In genomic region chr19:39435499-39436349, GRCh38 we compare ENCODE assay signal across 8 cellular contexts. TPM values are rescaled to one million over a fixed set of nuclear protein-coding genes. Genes with fewer than 3 reads are reported as not detected.
A peak's percentile ranks its signal among the peaks of the same experiment; 100 is the strongest.
DNase-seq lines count a peak whose midpoint lies in the region; ATAC-seq, FAIRE-seq and TF ChIP-seq lines count a peak whose summit lies in the region.

TSS of gene RPS16 (minus strand) at chr19:39435949. CDS start at chr19:39435895, 54 bp downstream.

- POLR2A ChIA-PET in WTC11 (lab: Charles Lee), result interaction anchor here (0.6 to 1.8 kb wide), 31 partner anchors 9 to 1060 kb away, joined by 3 to 47 read pairs (median 5); partner anchors contain the start of genes DLL3, MED29, PAF1 and PLEKHG2

- H3K27me3 Mint-ChIP-seq in WTC11 (ENCODE audit: low read depth), result no peaks in the 10 kb centered on the region
- peaks cover 16 to 21% (median 17%) of the 10 kb centered on the region in 3 donors for H3K27me3 Mint-ChIP-seq in immature natural killer cell (ENCODE audit: low read depth in 3 of 3)

- in situ Hi-C loops in GM18951 (cut with MboI; ENCODE audit: low sequenced_read_pairs, unreplicated experiment), result no loop called here

- TF ChIP-seq POLR2A in GM18951 (IDR thresholded peaks at IDR 0.05; ENCODE audit: extremely low read depth, insufficient read depth, insufficient read length), result peak; percentile 98

- FAIRE-seq in bronchial epithelial cell (lab: Jason Lieb, UNC), result no peak

- no peaks in the 10 kb centered on the region for H3K27me3 ChIP-seq in bronchial epithelial cell (ENCODE audit: control insufficient read depth, insufficient read depth, low read length)

- no peak for TF ChIP-seq CTCF in WTC11 (IDR thresholded peaks at IDR 0.05)
- TF ChIP-seq CTCF in bronchial epithelial cell (IDR thresholded peaks at IDR 0.05; ENCODE audit: insufficient read depth, low read length, severe bottlenecking), result no peak

- peak; percentile 87 for ATAC-seq in HG03175 (IDR thresholded peaks at IDR 0.05; ENCODE audit: unreplicated experiment)
- ATAC-seq in WTC11, result peak; percentile 83

- H3K27ac Mint-ChIP-seq in WTC11, result peak within 1 kb of the TSS; percentile 99
- H3K27ac Mint-ChIP-seq in immature natural killer cell, result peak within 1 kb of the TSS; percentile 93 to 99 (median 98)

- H3K4me3 Mint-ChIP-seq in WTC11 (peak within 1 kb of the TSS; percentile 99), immature natural killer cell (peak within 1 kb of the TSS; percentile 93 to 99 (median 95))

- H3K4me3 ChIP-seq in bronchial epithelial cell (ENCODE audit: low read depth, low read length), result peak within 1 kb of the TSS; percentile 96

- H3K9me3 Mint-ChIP-seq in WTC11 (no peaks in the 10 kb centered on the region), immature natural killer cell (no peaks in the 10 kb centered on the region)

- H3K36me3 Mint-ChIP-seq in WTC11 (peaks cover 34% of the 10 kb centered on the region), immature natural killer cell (peaks cover 6 to 24% (median 14%) of the 10 kb centered on the region in 3 donors)

- H3K36me3 ChIP-seq in bronchial epithelial cell (ENCODE audit: control insufficient read depth, insufficient read depth, low read length), result peaks cover 19% of the 10 kb centered on the region

- CTCF ChIA-PET in WTC11 (lab: Charles Lee), result interaction anchor here (0.6 to 2.5 kb wide), 15 partner anchors 10 to 985 kb away, joined by 3 to 16 read pairs (median 4); partner anchors contain the start of genes EID2B, PLEKHG2, SAMD4B and SUPT5H

- peak; percentile 97 for DNase-seq in AG08395 (ENCODE audit: low spot score)
- peak; percentile 100 for DNase-seq in NCI-H345 (lab: John Stamatoyannopoulos, UW)
- peak; percentile 99 for DNase-seq in WTC11 (ENCODE audit: low spot score)
- DNase-seq in bronchial epithelial cell (ENCODE audit: low read depth), result peak; percentile 84
- peak; percentile 99 for DNase-seq in immature natural killer cell
- DNase-seq in smooth muscle cell of the brain vasculature (ENCODE audit: low read depth, low spot score), result peak; percentile 92

- peaks cover 47% of the 10 kb centered on the region for H3K4me1 Mint-ChIP-seq in WTC11
- H3K4me1 Mint-ChIP-seq in immature natural killer cell, result peaks cover 35 to 43% of the 10 kb centered on the region in 2 donors

TF ChIP-seq in WTC11, 78 proteins besides CTCF, POLR2A, EP300 and RAD21 (continues in another document):
- TF ChIP-seq ARID4B (CRISPR knock-in tag; IDR thresholded peaks at IDR 0.05; ENCODE audit: borderline replicate concordance) (no peak; the same call in 1 of the 2 replicates), AR (CRISPR knock-in tag; IDR thresholded peaks at IDR 0.05) (no peak), ZNF121 (CRISPR knock-in tag; IDR thresholded peaks at IDR 0.05) (no peak), SMAD3 (CRISPR knock-in tag; IDR thresholded peaks at IDR 0.05; ENCODE audit: borderline replicate concordance) (peak; percentile 25; the same call in 1 of the 2 replicates), ZNF532 (CRISPR knock-in tag; IDR thresholded peaks at IDR 0.05; ENCODE audit: borderline replicate concordance) (no peak), ZBTB21 (CRISPR knock-in tag; IDR thresholded peaks at IDR 0.05; ENCODE audit: borderline replicate concordance) (peak; percentile 82; the same call in 1 of the 2 replicates)

RNA-seq across cellular contexts. Expression of gene RPS16, which starts in this region (rescaled TPM):
- total RNA-seq in WTC11 (2021) (2,962 to 3,158 TPM (median 2,999 TPM) in 3 replicates), bronchial epithelial cell (75.3 and 94.3 TPM in 2 replicates)
- polyA plus RNA-seq in immature natural killer cell, result 1,000 to 10,000 TPM in 1 of 3 donors, 100 to 1,000 TPM in 2; 733 to 1,627 (median 903) TPM

Comparison
In these comparisons a context has a peak if more than half of its experiments do, and no peak if none do; other contexts are left out.
1. Peak in every context shown above with its lines: DNase-seq, ATAC-seq and H3K4me3 ChIP-seq.
2. RNA of gene RPS16 (total RNA-seq): 2,962 to 3,158 TPM in WTC11; 75.3 to 94.3 TPM in bronchial epithelial cell; every median in the first group is over 10 times any median in the second.